In genomic region chr5:122332589-122333555, GRCh38 we compare ENCODE assay signal across 25 cellular contexts. TPM values are rescaled to one million over a fixed set of nuclear protein-coding genes. Genes with fewer than 3 reads are reported as not detected.
DNase-seq lines count a peak whose midpoint lies in the region; ATAC-seq and TF ChIP-seq lines count a peak whose summit lies in the region.
"Had no signal": no experiment of that assay in that cellular context is flagged by ENCODE, and none has a peak within 500 bp of the region (broad histone marks: within the 10 kb centered on the region; RNA-seq: fewer than 3 reads in every experiment).

No MANE protein-coding gene starts in this region.

- POLR2A ChIA-PET in IMR-90 (lab: Charles Lee; ENCODE audit: unreplicated experiment), result interaction anchor here (0.7 kb wide), 1 partner anchor 262 kb away, joined by 3 read pairs; no protein-coding TSS in a partner anchor

- H3K27me3 ChIP-seq in IMR-90 (ENCODE audit: control insufficient read depth, insufficient read depth, low read length) (no peaks in the 10 kb centered on the region), Peyer's patch (no peaks in the 10 kb centered on the region)
- H3K27me3 ChIP-seq: dorsolateral prefrontal cortex, tibial artery had no signal

- peak overlapping the region; percentile 42 for H3K4me3 Mint-ChIP-seq in type B pancreatic cell
- H3K4me3 Mint-ChIP-seq: neural crest cell, T-helper 17 cell had no signal

- no peak for DNase-seq in IMR-90
- peak; percentile 49 for DNase-seq in astrocyte of the hippocampus (ENCODE audit: low read depth, low spot score)
- DNase-seq in type B pancreatic cell (ENCODE audit: extremely low spot score, unreplicated experiment), result no peak
- no peak for DNase-seq in G401 (ENCODE audit: low spot score)
- no peak for DNase-seq in Peyer's patch
- DNase-seq in NCI-H1436 treated with DMSO at 0.1 percent for 48 hours (lab: John Stamatoyannopoulos, UW), result no peak
- DNase-seq: activated CD4-positive, alpha-beta T cell treated with anti-CD3 and anti-CD28 coated beads, Interleukin-2, amount 50 U/mL, for 48 hours; activated naive CD4-positive, alpha-beta T cell; amniotic stem cell; caudate nucleus; dorsolateral prefrontal cortex; NCI-H1105 treated with DMSO at 0.1 percent for 48 hours; NCI-H2171 treated with DMSO at 0.1 percent for 48 hours; NCI-H748 treated with DMSO at 0.1 percent for 48 hours; PC-9; small intestine; stimulated activated CD4-positive, alpha-beta T cell treated with anti-CD3 and anti-CD28 coated beads, Interleukin-2, amount 100 ng/mL, for 48 hours; stimulated activated naive CD4-positive, alpha-beta T cell treated with Interleukin-2 at 50 U/mL for 16 hours; T-helper 17 cell; tibial artery had no signal

- dilution Hi-C loops in IMR-90 (cut with HindIII; ENCODE audit: low sequenced_read_pairs, unreplicated experiment), result no loop called here

- H3K27me3 Mint-ChIP-seq in type B pancreatic cell, result no peaks in the 10 kb centered on the region
- H3K27me3 Mint-ChIP-seq: T-helper 17 cell had no signal

- no peak overlapping the region for H2AFZ ChIP-seq in IMR-90 (replicated peaks; ENCODE audit: low read length, poor library complexity)
- H2AFZ ChIP-seq: PC-9 had no signal

- no peaks in the 10 kb centered on the region for H3K9me3 Mint-ChIP-seq in type B pancreatic cell
- H3K9me3 Mint-ChIP-seq: neural crest cell had no signal

- intact Hi-C loops in IMR-90 (cut with micrococcal nuclease), result no loop called here

- TF ChIP-seq CTCF in IMR-90 (conservative IDR thresholded peaks at IDR 0.05; ENCODE audit: low read depth, low read length) (no peak), type B pancreatic cell (conservative IDR thresholded peaks at IDR 0.05) (no peak), Peyer's patch (IDR thresholded peaks at IDR 0.05) (no peak)

- no peak overlapping the region for H2BK20ac ChIP-seq in IMR-90 (ENCODE audit: low read depth, low read length)

- no peak overlapping the region for H4K91ac ChIP-seq in IMR-90 (ENCODE audit: insufficient read depth, low read depth, low read length)

- BruUV-seq in IMR-90 (replicated peaks; lab: Mats Ljungman, UMichigan), result no TSS peak

- H3K4me1 ChIP-seq in IMR-90 (ENCODE audit: control insufficient read depth, insufficient read depth, low read length) (peaks cover 5% of the 10 kb centered on the region), mesodermal cell (ENCODE audit: control insufficient read depth, insufficient read depth, low read length, poor library complexity, severe bottlenecking) (peaks cover 10% of the 10 kb centered on the region), Peyer's patch (no peaks in the 10 kb centered on the region)
- H3K4me1 ChIP-seq: tibial artery had no signal

- H4K8ac ChIP-seq in IMR-90 (ENCODE audit: low read depth in 2 of 2, low read length in 2 of 2), result no peak overlapping the region

- no peak for TF ChIP-seq RAD21 in IMR-90 (IDR thresholded peaks at IDR 0.05; ENCODE audit: low read length)

- H3K18ac ChIP-seq in IMR-90 (ENCODE audit: low read depth, low read length), result 0 out of 2 replicates have a peak overlapping the region, but pooled peaks have one; percentile 37

- H3K23ac ChIP-seq in IMR-90 (ENCODE audit: low read depth, low read length), result no peak overlapping the region

- peaks cover 7% of the 10 kb centered on the region; the same call in 1 of the 2 replicates for H3K9me1 ChIP-seq in IMR-90 (ENCODE audit: insufficient read depth, low read length)

- H4K5ac ChIP-seq in IMR-90 (ENCODE audit: low read depth, low read length), result no peak overlapping the region

- H3K36me3 ChIP-seq in IMR-90 (ENCODE audit: control insufficient read depth, insufficient read depth, low read length), result no peaks in the 10 kb centered on the region
- H3K36me3 ChIP-seq in mesodermal cell (ENCODE audit: control insufficient read depth, insufficient read depth, low read length), result no peaks in the 10 kb centered on the region
- no peaks in the 10 kb centered on the region for H3K36me3 ChIP-seq in Peyer's patch
- H3K36me3 ChIP-seq: tibial artery had no signal

- H2BK120ac ChIP-seq in IMR-90 (ENCODE audit: low read depth, low read length), result no peak overlapping the region

- H2AK9ac ChIP-seq in IMR-90 (replicated peaks; ENCODE audit: low read depth, low read length, poor library complexity), result no peak overlapping the region

- H2BK15ac ChIP-seq in IMR-90 (ENCODE audit: low read depth, low read length), result peak overlapping the region; percentile 60; the same call in 1 of the 3 replicates

- H3K36me3 Mint-ChIP-seq in type B pancreatic cell, result peaks cover 7% of the 10 kb centered on the region

- no peak overlapping the region for H3K4ac ChIP-seq in IMR-90 (ENCODE audit: low read depth, low read length)

- H3K27ac ChIP-seq in IMR-90 (ENCODE audit: insufficient read depth, low read length), result no peak overlapping the region
- H3K27ac ChIP-seq in mesodermal cell (ENCODE audit: low read depth, low read length, severe bottlenecking), result peak overlapping the region; percentile 34
- no peak overlapping the region for H3K27ac ChIP-seq in Peyer's patch
- H3K27ac ChIP-seq: dorsolateral prefrontal cortex, epithelial cell of prostate, PC-9, tibial artery, VCaP had no signal

- in situ Hi-C loops in IMR-90 (cut with MboI; ENCODE audit: low sequenced_read_pairs) (no loop called here), G401 (cut with HindIII; ENCODE audit: low sequenced_read_pairs) (no loop called here)

- no peaks in the 10 kb centered on the region for H3K9me3 ChIP-seq in IMR-90 (ENCODE audit: control insufficient read depth, insufficient read depth, low read length)
- H3K9me3 ChIP-seq in mesodermal cell (ENCODE audit: control insufficient read depth, low read length), result no peaks in the 10 kb centered on the region
- no peaks in the 10 kb centered on the region for H3K9me3 ChIP-seq in Peyer's patch
- H3K9me3 ChIP-seq: tibial artery had no signal

- no peak overlapping the region for H2BK5ac ChIP-seq in IMR-90 (ENCODE audit: low read depth, low read length, poor library complexity, severe bottlenecking)

- CTCF ChIA-PET in IMR-90 (lab: Yijun Ruan, JAX), result interaction anchor here (0.6 kb wide), 1 partner anchor 39 kb away, joined by 3 read pairs; no protein-coding TSS in a partner anchor

- no peak overlapping the region for H3K56ac ChIP-seq in IMR-90 (ENCODE audit: extremely low read depth, insufficient read depth, low read length)

- H3K4me1 Mint-ChIP-seq in type B pancreatic cell (ENCODE audit: unreplicated experiment), result peaks cover 11% of the 10 kb centered on the region
- H3K4me1 Mint-ChIP-seq: T-helper 17 cell had no signal

- ATAC-seq in IMR-90 (ENCODE audit: low read depth), result 0 out of 2 replicates have a peak, but pooled peaks have one; percentile 17
- ATAC-seq: HepG2, T-helper 17 cell had no signal

- H3K9ac ChIP-seq in IMR-90 (ENCODE audit: low read depth, low read length), result no peak overlapping the region; the same call in 1 of the 2 replicates

- H3K4me2 ChIP-seq in IMR-90 (ENCODE audit: low read depth, low read length), result no peak overlapping the region
- H3K4me2 ChIP-seq: PC-9 had no signal

- H3K27ac Mint-ChIP-seq in type B pancreatic cell, result peak overlapping the region; percentile 13
- H3K27ac Mint-ChIP-seq: T-helper 17 cell had no signal

- WGBS in IMR-90 (ENCODE audit: extremely low coverage in 2 of 2, insufficient read length in 1 of 2), 2 experiments, result no CpG with 5 or more reads among the region's 5 CpGs
- 80 to 100% methylated on average over 2 to 4 of the region's 5 CpGs for WGBS in mesodermal cell (ENCODE audit: insufficient coverage in 2 of 2), 2 experiments

- no peak overlapping the region for H3K4me3 ChIP-seq in IMR-90 (ENCODE audit: insufficient read depth, low read depth, low read length)
- no peak overlapping the region for H3K4me3 ChIP-seq in mesodermal cell (ENCODE audit: extremely low read depth, insufficient read depth, low read length, poor library complexity, severe bottlenecking)
- no peak overlapping the region for H3K4me3 ChIP-seq in Peyer's patch
- H3K4me3 ChIP-seq: dorsolateral prefrontal cortex, PC-9, tibial artery had no signal

- peaks cover 14 to 25% of the 10 kb centered on the region in 2 experiments; a peak in 3 of 4 replicates for H3K79me1 ChIP-seq in IMR-90 (ENCODE audit: low read depth in 1 of 2, low read length in 2 of 2)

- H2AK5ac ChIP-seq in IMR-90 (ENCODE audit: low read depth, low read length), result no peak overlapping the region

- TF ChIP-seq POLR2A in IMR-90 (IDR thresholded peaks at IDR 0.05; ENCODE audit: low read depth, low read length) (no peak), Peyer's patch (IDR thresholded peaks at IDR 0.05) (no peak)

- no peak overlapping the region for H3K14ac ChIP-seq in IMR-90 (replicated peaks; ENCODE audit: low read depth, low read length)

- H4K20me1 ChIP-seq in IMR-90 (ENCODE audit: insufficient read depth, low read length), result no peaks in the 10 kb centered on the region

TF ChIP-seq in IMR-90, 13 proteins besides CTCF, POLR2A, EP300 and RAD21 (continues in another document):
- TF ChIP-seq, protein P1, sequence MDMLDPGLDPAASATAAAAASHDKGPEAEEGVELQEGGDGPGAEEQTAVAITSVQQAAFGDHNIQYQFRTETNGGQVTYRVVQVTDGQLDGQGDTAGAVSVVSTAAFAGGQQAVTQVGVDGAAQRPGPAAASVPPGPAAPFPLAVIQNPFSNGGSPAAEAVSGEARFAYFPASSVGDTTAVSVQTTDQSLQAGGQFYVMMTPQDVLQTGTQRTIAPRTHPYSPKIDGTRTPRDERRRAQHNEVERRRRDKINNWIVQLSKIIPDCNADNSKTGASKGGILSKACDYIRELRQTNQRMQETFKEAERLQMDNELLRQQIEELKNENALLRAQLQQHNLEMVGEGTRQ (IDR thresholded peaks at IDR 0.05; ENCODE audit: low read depth, low read length), result no peak
- no peak for TF ChIP-seq RCOR1 (IDR thresholded peaks at IDR 0.05; ENCODE audit: insufficient replicate concordance, low read length)
- TF ChIP-seq FOS (IDR thresholded peaks at IDR 0.05; ENCODE audit: low read depth, low read length), result no peak
- no peak for TF ChIP-seq SMC3 (IDR thresholded peaks at IDR 0.05; ENCODE audit: low read depth, low read length)
- no peak for TF ChIP-seq MXI1 (IDR thresholded peaks at IDR 0.05; ENCODE audit: borderline replicate concordance, low read depth, low read length)
- TF ChIP-seq BHLHE40 (IDR thresholded peaks at IDR 0.05; ENCODE audit: low read depth, low read length), result no peak
- TF ChIP-seq RFX5 (IDR thresholded peaks at IDR 0.05; ENCODE audit: low read depth, low read length), result no peak
- TF ChIP-seq NFE2L2 (IDR thresholded peaks at IDR 0.05; ENCODE audit: low read depth, low read length), result no peak

RNA-seq across cellular contexts. Expression of gene SNCAIP, which starts 20.8 kb away (rescaled TPM):
- total RNA-seq in IMR-90 (2012; rRNA removed), result 19.0 and 22.5 TPM in 2 replicates
- polyA plus RNA-seq in IMR-90 (2012; rRNA removed), result 14.2 and 15.3 TPM in 2 replicates
- polyA plus RNA-seq in IMR-90 (2012; cell fraction: cytosol; rRNA removed), result 3.0 and 3.5 TPM in 2 replicates
- polyA plus RNA-seq in IMR-90 (2012; cell fraction: nucleus; rRNA removed; ENCODE audit: low replicate concordance), result 10.8 and 19.7 TPM in 2 replicates
- 20.2 TPM for polyA plus RNA-seq in mesodermal cell (2013, experiment 1 of 2)
- 19.3 TPM for polyA plus RNA-seq in mesodermal cell (2013, experiment 2 of 2)
- total RNA-seq in type B pancreatic cell (ENCODE audit: low replicate concordance), result 6.6 and 31.6 TPM in 2 replicates
- total RNA-seq in G401 (2014; rRNA removed; shearing (Covaris generic)), result not detected in 2 replicates
- 10 to 100 TPM in 1 of 4 donors, 1 to 10 TPM in 1, under 1 TPM in 2; 0.57 to 12.4 (median 1.7) TPM for total RNA-seq in Peyer's patch
- total RNA-seq: HepG2, PC-9, T-helper 17 cell had no signal
- polyA plus RNA-seq: HepG2 had no signal
